Comparison of ENCODE assay signal across 1 cellular context in the genomic region with DNA sequence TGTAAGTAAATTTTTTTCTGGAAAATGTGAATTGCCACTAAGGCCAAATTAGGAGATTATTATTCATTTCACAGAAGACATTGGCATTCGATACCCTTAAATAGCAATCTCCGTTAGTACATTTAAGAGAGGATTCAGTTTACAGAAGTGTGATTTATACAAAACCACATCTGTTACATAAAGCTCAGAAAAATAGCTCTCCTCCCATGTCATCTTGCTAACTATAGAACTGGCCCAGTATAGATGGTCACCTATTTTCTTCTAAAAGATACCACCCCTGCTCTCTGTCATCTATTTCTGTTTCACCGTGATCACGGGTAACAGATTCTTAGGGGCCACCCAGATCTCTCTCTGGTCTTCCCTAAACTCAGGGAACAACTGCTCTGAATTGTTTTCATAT.
A peak's percentile ranks its signal among the peaks of the same experiment; 100 is the strongest.
TF ChIP-seq lines count a peak whose summit lies in the region.

No MANE protein-coding gene starts in this region.

TF ChIP-seq in GM12878, 131 proteins besides CTCF, POLR2A, EP300 and RAD21 (continued from another document and continues in another):
- TF ChIP-seq, protein P1, sequence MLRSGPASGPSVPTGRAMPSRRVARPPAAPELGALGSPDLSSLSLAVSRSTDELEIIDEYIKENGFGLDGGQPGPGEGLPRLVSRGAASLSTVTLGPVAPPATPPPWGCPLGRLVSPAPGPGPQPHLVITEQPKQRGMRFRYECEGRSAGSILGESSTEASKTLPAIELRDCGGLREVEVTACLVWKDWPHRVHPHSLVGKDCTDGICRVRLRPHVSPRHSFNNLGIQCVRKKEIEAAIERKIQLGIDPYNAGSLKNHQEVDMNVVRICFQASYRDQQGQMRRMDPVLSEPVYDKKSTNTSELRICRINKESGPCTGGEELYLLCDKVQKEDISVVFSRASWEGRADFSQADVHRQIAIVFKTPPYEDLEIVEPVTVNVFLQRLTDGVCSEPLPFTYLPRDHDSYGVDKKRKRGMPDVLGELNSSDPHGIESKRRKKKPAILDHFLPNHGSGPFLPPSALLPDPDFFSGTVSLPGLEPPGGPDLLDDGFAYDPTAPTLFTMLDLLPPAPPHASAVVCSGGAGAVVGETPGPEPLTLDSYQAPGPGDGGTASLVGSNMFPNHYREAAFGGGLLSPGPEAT (IDR thresholded peaks at IDR 0.05; ENCODE audit: low read depth), result no peak
- TF ChIP-seq, protein P2, sequence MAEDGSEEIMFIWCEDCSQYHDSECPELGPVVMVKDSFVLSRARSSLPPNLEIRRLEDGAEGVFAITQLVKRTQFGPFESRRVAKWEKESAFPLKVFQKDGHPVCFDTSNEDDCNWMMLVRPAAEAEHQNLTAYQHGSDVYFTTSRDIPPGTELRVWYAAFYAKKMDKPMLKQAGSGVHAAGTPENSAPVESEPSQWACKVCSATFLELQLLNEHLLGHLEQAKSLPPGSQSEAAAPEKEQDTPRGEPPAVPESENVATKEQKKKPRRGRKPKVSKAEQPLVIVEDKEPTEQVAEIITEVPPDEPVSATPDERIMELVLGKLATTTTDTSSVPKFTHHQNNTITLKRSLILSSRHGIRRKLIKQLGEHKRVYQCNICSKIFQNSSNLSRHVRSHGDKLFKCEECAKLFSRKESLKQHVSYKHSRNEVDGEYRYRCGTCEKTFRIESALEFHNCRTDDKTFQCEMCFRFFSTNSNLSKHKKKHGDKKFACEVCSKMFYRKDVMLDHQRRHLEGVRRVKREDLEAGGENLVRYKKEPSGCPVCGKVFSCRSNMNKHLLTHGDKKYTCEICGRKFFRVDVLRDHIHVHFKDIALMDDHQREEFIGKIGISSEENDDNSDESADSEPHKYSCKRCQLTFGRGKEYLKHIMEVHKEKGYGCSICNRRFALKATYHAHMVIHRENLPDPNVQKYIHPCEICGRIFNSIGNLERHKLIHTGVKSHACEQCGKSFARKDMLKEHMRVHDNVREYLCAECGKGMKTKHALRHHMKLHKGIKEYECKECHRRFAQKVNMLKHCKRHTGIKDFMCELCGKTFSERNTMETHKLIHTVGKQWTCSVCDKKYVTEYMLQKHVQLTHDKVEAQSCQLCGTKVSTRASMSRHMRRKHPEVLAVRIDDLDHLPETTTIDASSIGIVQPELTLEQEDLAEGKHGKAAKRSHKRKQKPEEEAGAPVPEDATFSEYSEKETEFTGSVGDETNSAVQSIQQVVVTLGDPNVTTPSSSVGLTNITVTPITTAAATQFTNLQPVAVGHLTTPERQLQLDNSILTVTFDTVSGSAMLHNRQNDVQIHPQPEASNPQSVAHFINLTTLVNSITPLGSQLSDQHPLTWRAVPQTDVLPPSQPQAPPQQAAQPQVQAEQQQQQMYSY (CRISPR knock-in tag; IDR thresholded peaks at IDR 0.05), result no peak
- TF ChIP-seq, protein P3, sequence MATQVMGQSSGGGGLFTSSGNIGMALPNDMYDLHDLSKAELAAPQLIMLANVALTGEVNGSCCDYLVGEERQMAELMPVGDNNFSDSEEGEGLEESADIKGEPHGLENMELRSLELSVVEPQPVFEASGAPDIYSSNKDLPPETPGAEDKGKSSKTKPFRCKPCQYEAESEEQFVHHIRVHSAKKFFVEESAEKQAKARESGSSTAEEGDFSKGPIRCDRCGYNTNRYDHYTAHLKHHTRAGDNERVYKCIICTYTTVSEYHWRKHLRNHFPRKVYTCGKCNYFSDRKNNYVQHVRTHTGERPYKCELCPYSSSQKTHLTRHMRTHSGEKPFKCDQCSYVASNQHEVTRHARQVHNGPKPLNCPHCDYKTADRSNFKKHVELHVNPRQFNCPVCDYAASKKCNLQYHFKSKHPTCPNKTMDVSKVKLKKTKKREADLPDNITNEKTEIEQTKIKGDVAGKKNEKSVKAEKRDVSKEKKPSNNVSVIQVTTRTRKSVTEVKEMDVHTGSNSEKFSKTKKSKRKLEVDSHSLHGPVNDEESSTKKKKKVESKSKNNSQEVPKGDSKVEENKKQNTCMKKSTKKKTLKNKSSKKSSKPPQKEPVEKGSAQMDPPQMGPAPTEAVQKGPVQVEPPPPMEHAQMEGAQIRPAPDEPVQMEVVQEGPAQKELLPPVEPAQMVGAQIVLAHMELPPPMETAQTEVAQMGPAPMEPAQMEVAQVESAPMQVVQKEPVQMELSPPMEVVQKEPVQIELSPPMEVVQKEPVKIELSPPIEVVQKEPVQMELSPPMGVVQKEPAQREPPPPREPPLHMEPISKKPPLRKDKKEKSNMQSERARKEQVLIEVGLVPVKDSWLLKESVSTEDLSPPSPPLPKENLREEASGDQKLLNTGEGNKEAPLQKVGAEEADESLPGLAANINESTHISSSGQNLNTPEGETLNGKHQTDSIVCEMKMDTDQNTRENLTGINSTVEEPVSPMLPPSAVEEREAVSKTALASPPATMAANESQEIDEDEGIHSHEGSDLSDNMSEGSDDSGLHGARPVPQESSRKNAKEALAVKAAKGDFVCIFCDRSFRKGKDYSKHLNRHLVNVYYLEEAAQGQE (IDR thresholded peaks at IDR 0.05; ENCODE audit: low read depth, low read length), result no peak
- TF ChIP-seq BACH1 (IDR thresholded peaks at IDR 0.05; ENCODE audit: borderline replicate concordance), result no peak
- no peak for TF ChIP-seq SUPT20H (IDR thresholded peaks at IDR 0.05; ENCODE audit: borderline replicate concordance, control insufficient read depth, low read depth, low read length)
- TF ChIP-seq, protein P4, sequence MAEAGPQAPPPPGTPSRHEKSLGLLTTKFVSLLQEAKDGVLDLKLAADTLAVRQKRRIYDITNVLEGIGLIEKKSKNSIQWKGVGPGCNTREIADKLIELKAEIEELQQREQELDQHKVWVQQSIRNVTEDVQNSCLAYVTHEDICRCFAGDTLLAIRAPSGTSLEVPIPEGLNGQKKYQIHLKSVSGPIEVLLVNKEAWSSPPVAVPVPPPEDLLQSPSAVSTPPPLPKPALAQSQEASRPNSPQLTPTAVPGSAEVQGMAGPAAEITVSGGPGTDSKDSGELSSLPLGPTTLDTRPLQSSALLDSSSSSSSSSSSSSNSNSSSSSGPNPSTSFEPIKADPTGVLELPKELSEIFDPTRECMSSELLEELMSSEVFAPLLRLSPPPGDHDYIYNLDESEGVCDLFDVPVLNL (IDR thresholded peaks at IDR 0.05; ENCODE audit: low read depth, low read length), result no peak
- TF ChIP-seq CREM (IDR thresholded peaks at IDR 0.05; ENCODE audit: low read depth), result 0 out of 2 replicates have a peak, but pooled peaks have one; percentile 24
- TF ChIP-seq CHD1 (IDR thresholded peaks at IDR 0.05; ENCODE audit: low read depth, low read length), result no peak
- TF ChIP-seq BHLHE40 (IDR thresholded peaks at IDR 0.05; ENCODE audit: borderline replicate concordance in 1 of 2, low read depth in 2 of 2, low read length in 1 of 2), result no peak
- peak; percentile 41 for TF ChIP-seq JUNB (IDR thresholded peaks at IDR 0.05)
- peak; percentile 71 for TF ChIP-seq RUNX3 (IDR thresholded peaks at IDR 0.05; ENCODE audit: low read length)
- no peak for TF ChIP-seq JUND (IDR thresholded peaks at IDR 0.05; ENCODE audit: low read depth, low read length)
- TF ChIP-seq, protein P5, sequence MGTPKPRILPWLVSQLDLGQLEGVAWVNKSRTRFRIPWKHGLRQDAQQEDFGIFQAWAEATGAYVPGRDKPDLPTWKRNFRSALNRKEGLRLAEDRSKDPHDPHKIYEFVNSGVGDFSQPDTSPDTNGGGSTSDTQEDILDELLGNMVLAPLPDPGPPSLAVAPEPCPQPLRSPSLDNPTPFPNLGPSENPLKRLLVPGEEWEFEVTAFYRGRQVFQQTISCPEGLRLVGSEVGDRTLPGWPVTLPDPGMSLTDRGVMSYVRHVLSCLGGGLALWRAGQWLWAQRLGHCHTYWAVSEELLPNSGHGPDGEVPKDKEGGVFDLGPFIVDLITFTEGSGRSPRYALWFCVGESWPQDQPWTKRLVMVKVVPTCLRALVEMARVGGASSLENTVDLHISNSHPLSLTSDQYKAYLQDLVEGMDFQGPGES (IDR thresholded peaks at IDR 0.05), result no peak
- TF ChIP-seq ZBED1 (IDR thresholded peaks at IDR 0.05; ENCODE audit: borderline replicate concordance), result 0 out of 2 replicates have a peak, but pooled peaks have one; percentile 34
- no peak for TF ChIP-seq NFXL1 (IDR thresholded peaks at IDR 0.05; ENCODE audit: borderline replicate concordance)
- no peak for TF ChIP-seq NR2C1 (IDR thresholded peaks at IDR 0.05)
- no peak for TF ChIP-seq TARDBP (IDR thresholded peaks at IDR 0.05; ENCODE audit: borderline replicate concordance)
- TF ChIP-seq MEF2A (IDR thresholded peaks at IDR 0.05; ENCODE audit: insufficient read depth, low read depth, low read length), result 0 out of 2 replicates have a peak, but pooled peaks have one; percentile 60
- TF ChIP-seq HCFC1 (IDR thresholded peaks at IDR 0.05; ENCODE audit: low read length), result no peak
- TF ChIP-seq NFIC (IDR thresholded peaks at IDR 0.05; ENCODE audit: low read depth, low read length), result peak; percentile 60; the same call in 1 of the 2 replicates
- TF ChIP-seq RAD51 (IDR thresholded peaks at IDR 0.05), result no peak
- TF ChIP-seq CBFB (IDR thresholded peaks at IDR 0.05; ENCODE audit: low read depth), result no peak
- no peak for TF ChIP-seq KLF5 (IDR thresholded peaks at IDR 0.05; ENCODE audit: partially characterized antibody)
- TF ChIP-seq SPI1 (IDR thresholded peaks at IDR 0.05; ENCODE audit: borderline replicate concordance, insufficient read depth, low read depth, low read length), result peak; percentile 31; the same call in 1 of the 2 replicates
- no peak for TF ChIP-seq SMAD5 (IDR thresholded peaks at IDR 0.05; ENCODE audit: low read depth)
- peak in 1 of 2 experiments; percentile 39; a peak in 1 of 4 replicates for TF ChIP-seq CEBPB (IDR thresholded peaks at IDR 0.05; ENCODE audit: borderline replicate concordance in 1 of 2, low read depth in 2 of 2, low read length in 2 of 2)
- TF ChIP-seq, protein P6, sequence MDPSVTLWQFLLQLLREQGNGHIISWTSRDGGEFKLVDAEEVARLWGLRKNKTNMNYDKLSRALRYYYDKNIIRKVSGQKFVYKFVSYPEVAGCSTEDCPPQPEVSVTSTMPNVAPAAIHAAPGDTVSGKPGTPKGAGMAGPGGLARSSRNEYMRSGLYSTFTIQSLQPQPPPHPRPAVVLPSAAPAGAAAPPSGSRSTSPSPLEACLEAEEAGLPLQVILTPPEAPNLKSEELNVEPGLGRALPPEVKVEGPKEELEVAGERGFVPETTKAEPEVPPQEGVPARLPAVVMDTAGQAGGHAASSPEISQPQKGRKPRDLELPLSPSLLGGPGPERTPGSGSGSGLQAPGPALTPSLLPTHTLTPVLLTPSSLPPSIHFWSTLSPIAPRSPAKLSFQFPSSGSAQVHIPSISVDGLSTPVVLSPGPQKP (IDR thresholded peaks at IDR 0.05; ENCODE audit: low read depth, low read length), result no peak
- TF ChIP-seq CBX3 (IDR thresholded peaks at IDR 0.05; ENCODE audit: borderline replicate concordance, low read depth), result no peak
- TF ChIP-seq SMAD1 (IDR thresholded peaks at IDR 0.05; ENCODE audit: low read depth, partially characterized antibody), result no peak
- TF ChIP-seq, protein P7, sequence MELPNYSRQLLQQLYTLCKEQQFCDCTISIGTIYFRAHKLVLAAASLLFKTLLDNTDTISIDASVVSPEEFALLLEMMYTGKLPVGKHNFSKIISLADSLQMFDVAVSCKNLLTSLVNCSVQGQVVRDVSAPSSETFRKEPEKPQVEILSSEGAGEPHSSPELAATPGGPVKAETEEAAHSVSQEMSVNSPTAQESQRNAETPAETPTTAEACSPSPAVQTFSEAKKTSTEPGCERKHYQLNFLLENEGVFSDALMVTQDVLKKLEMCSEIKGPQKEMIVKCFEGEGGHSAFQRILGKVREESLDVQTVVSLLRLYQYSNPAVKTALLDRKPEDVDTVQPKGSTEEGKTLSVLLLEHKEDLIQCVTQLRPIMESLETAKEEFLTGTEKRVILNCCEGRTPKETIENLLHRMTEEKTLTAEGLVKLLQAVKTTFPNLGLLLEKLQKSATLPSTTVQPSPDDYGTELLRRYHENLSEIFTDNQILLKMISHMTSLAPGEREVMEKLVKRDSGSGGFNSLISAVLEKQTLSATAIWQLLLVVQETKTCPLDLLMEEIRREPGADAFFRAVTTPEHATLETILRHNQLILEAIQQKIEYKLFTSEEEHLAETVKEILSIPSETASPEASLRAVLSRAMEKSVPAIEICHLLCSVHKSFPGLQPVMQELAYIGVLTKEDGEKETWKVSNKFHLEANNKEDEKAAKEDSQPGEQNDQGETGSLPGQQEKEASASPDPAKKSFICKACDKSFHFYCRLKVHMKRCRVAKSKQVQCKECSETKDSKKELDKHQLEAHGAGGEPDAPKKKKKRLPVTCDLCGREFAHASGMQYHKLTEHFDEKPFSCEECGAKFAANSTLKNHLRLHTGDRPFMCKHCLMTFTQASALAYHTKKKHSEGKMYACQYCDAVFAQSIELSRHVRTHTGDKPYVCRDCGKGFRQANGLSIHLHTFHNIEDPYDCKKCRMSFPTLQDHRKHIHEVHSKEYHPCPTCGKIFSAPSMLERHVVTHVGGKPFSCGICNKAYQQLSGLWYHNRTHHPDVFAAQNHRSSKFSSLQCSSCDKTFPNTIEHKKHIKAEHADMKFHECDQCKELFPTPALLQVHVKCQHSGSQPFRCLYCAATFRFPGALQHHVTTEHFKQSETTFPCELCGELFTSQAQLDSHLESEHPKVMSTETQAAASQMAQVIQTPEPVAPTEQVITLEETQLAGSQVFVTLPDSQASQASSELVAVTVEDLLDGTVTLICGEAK (IDR thresholded peaks at IDR 0.05; ENCODE audit: borderline replicate concordance), result no peak
- TF ChIP-seq, protein P8, sequence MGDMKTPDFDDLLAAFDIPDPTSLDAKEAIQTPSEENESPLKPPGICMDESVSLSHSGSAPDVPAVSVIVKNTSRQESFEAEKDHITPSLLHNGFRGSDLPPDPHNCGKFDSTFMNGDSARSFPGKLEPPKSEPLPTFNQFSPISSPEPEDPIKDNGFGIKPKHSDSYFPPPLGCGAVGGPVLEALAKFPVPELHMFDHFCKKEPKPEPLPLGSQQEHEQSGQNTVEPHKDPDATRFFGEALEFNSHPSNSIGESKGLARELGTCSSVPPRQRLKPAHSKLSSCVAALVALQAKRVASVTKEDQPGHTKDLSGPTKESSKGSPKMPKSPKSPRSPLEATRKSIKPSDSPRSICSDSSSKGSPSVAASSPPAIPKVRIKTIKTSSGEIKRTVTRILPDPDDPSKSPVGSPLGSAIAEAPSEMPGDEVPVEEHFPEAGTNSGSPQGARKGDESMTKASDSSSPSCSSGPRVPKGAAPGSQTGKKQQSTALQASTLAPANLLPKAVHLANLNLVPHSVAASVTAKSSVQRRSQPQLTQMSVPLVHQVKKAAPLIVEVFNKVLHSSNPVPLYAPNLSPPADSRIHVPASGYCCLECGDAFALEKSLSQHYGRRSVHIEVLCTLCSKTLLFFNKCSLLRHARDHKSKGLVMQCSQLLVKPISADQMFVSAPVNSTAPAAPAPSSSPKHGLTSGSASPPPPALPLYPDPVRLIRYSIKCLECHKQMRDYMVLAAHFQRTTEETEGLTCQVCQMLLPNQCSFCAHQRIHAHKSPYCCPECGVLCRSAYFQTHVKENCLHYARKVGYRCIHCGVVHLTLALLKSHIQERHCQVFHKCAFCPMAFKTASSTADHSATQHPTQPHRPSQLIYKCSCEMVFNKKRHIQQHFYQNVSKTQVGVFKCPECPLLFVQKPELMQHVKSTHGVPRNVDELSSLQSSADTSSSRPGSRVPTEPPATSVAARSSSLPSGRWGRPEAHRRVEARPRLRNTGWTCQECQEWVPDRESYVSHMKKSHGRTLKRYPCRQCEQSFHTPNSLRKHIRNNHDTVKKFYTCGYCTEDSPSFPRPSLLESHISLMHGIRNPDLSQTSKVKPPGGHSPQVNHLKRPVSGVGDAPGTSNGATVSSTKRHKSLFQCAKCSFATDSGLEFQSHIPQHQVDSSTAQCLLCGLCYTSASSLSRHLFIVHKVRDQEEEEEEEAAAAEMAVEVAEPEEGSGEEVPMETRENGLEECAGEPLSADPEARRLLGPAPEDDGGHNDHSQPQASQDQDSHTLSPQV (IDR thresholded peaks at IDR 0.05), result no peak
- no peak for TF ChIP-seq SREBF1 (IDR thresholded peaks at IDR 0.05; ENCODE audit: low read length)
- TF ChIP-seq WRNIP1 (IDR thresholded peaks at IDR 0.05; ENCODE audit: borderline replicate concordance, low read depth, low read length), result no peak
- no peak for TF ChIP-seq NFYA (IDR thresholded peaks at IDR 0.05; ENCODE audit: borderline replicate concordance, low read depth, low read length)
- peak; percentile 60 for TF ChIP-seq MEF2B (IDR thresholded peaks at IDR 0.05; ENCODE audit: partially characterized antibody, poor library complexity, severe bottlenecking)
- peak in 1 of 2 experiments; percentile 46; a peak in 1 of 4 replicates for TF ChIP-seq SRF (IDR thresholded peaks at IDR 0.05; ENCODE audit: low read depth in 2 of 2, low read length in 2 of 2)
